24 cellular contexts compared by ENCODE assay signal in the genomic region with DNA sequence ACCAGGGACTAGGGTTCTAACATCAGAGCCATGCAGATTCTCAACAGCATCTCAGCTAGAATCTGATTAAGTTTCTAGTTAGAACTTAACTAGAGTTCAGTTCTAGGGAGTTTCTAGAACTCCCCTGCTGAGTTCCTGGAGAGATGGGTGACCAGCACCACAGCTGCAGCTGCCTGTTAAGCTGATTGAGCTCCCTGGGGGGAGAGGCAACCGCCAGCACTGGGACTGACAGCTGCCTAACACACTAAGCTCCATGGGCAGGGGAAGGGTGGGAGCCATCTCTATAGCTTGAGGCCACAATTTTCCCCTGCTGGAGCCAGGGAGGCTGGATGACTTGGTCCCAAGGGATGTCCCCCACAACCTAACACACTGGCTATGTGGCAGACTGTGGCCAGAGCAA.
DNase-seq lines count a peak whose midpoint lies in the region; ATAC-seq and TF ChIP-seq lines count a peak whose summit lies in the region.
"Had no signal": no experiment of that assay in that cellular context is flagged by ENCODE, and none has a peak within 500 bp of the region (broad histone marks: within the 10 kb centered on the region; RNA-seq: fewer than 3 reads in every experiment).

No MANE protein-coding gene starts in this region.

- no peaks in the 10 kb centered on the region for H3K27me3 ChIP-seq in BE2C
- H3K27me3 ChIP-seq: brain microvascular endothelial cell, neutrophil, transverse colon had no signal

- TF ChIP-seq CTCF in BE2C (IDR thresholded peaks at IDR 0.05; ENCODE audit: low read depth, low read length): no peak

- no peaks in the 10 kb centered on the region for H3K4me1 ChIP-seq in BE2C
- H3K4me1 ChIP-seq: psoas muscle, transverse colon had no signal

- H3K9me3 ChIP-seq in BE2C: no peaks in the 10 kb centered on the region
- H3K9me3 ChIP-seq: neutrophil had no signal

- DNase-seq in BE2C (peak; percentile 18), occipital lobe (lab: John Stamatoyannopoulos, UW) (no peak), nucleus accumbens (lab: John Stamatoyannopoulos, UW) (no peak), germinal center (ENCODE audit: low spot score) (no peak)
- DNase-seq in stimulated activated CD4-positive, alpha-beta T cell treated with anti-CD3 and anti-CD28 coated beads, Interleukin-15, amount 100 ng/mL, for 24 hours: no peak
- DNase-seq: activated CD4-positive, alpha-beta T cell treated with anti-CD3 and anti-CD28 coated beads for 36 hours; activated naive CD4-positive, alpha-beta T cell; activated T-cell treated with anti-CD3 and anti-CD28 coated beads, Interleukin-2, amount 50 U/mL, for 4 hours; brain microvascular endothelial cell; CD4-positive, alpha-beta memory T cell; DMS 273 treated with DMSO at 0.1 percent for 48 hours; effector CD8-positive, alpha-beta T cell; erythroblast; H9; mammary epithelial cell; NCI-H1048; NCI-H187; NCI-H526 treated with DMSO at 0.1 percent for 48 hours; psoas muscle; transverse colon had no signal

- no peaks in the 10 kb centered on the region for H3K36me3 ChIP-seq in BE2C
- H3K36me3 ChIP-seq: brain microvascular endothelial cell, neutrophil, transverse colon had no signal

- H3K4me3 ChIP-seq in BE2C (ENCODE audit: low read depth, low read length): no peak overlapping the region
- H3K4me3 ChIP-seq: psoas muscle, transverse colon had no signal

- ATAC-seq in GM19025 (IDR thresholded peaks at IDR 0.05; ENCODE audit: low read depth, unreplicated experiment) (peak; percentile 63), HG02571 (IDR thresholded peaks at IDR 0.05; ENCODE audit: unreplicated experiment) (peak; percentile 76), HG03097 (IDR thresholded peaks at IDR 0.05; ENCODE audit: low FRiP score, unreplicated experiment) (peak; percentile 63)
- ATAC-seq: activated CD4-positive, alpha-beta T cell treated with anti-CD3 and anti-CD28 coated beads for 36 hours; activated T-cell treated with anti-CD3 and anti-CD28 coated beads, Interleukin-2, amount 50 U/mL, for 4 hours; psoas muscle had no signal
